Comparison of ENCODE assay signal across 24 cellular contexts in genomic region chr1:202088216-202088615, GRCh38. TPM values are rescaled to one million over a fixed set of nuclear protein-coding genes. Genes with fewer than 3 reads are reported as not detected.
A peak's percentile ranks its signal among the peaks of the same experiment; 100 is the strongest.
DNase-seq lines count a peak whose midpoint lies in the region; ATAC-seq and TF ChIP-seq lines count a peak whose summit lies in the region.
"Had no signal": no experiment of that assay in that cellular context is flagged by ENCODE, and none has a peak within 500 bp of the region (broad histone marks: within the 10 kb centered on the region; RNA-seq: fewer than 3 reads in every experiment).

No MANE protein-coding gene starts in this region.

- CTCF ChIA-PET in WTC11 (lab: Charles Lee) = no interaction called here

- POLR2A ChIA-PET in WTC11 (lab: Charles Lee) = no interaction called here

- no peaks in the 10 kb centered on the region for H3K9me3 Mint-ChIP-seq in WTC11
- H3K9me3 Mint-ChIP-seq in stimulated activated memory B cell treated with anti-CD40 and anti-IgM and Interleukin-4, amounts not matched to agents 10 μg/mL and 1 μg/mL and 100 μg/mL, for 72 hours = no peaks in the 10 kb centered on the region
- H3K9me3 Mint-ChIP-seq: activated naive CD8-positive, alpha-beta T cell treated with anti-CD3 and anti-CD28 coated beads, Interleukin-2, amount 50 U/mL, for 24 hours; activated T-helper 17 cell treated with anti-CD3 and anti-CD28 coated beads, Interleukin-2, amount 50 U/mL, for 72 hours had no signal

- no peaks in the 10 kb centered on the region for H3K9me3 ChIP-seq in liver (ENCODE audit: control insufficient read depth in 4 of 4, low read length in 3 of 4)
- H3K9me3 ChIP-seq: BLaER1, gastrocnemius medialis, left lung, MG63 had no signal

- H3K4me3 ChIP-seq in liver (ENCODE audit: low read depth in 1 of 3, low read length in 3 of 3) = no peak overlapping the region
- no peak overlapping the region for H3K4me3 ChIP-seq in foreskin fibroblast (ENCODE audit: low read depth in 1 of 2, low read length in 2 of 2)
- H3K4me3 ChIP-seq: BLaER1, cardiac muscle cell, gastrocnemius medialis, left lung, MG63 had no signal

- DNase-seq in NCI-H1092 (lab: John Stamatoyannopoulos, UW) = peak; percentile 35
- no peak for DNase-seq in NCI-H1092 treated with DMSO at 0.1 percent for 48 hours (lab: John Stamatoyannopoulos, UW)
- no peak for DNase-seq in WTC11 (ENCODE audit: low spot score)
- no peak for DNase-seq in foreskin fibroblast
- DNase-seq in RKO (ENCODE audit: low spot score) = no peak
- no peak for DNase-seq in activated effector memory CD4-positive, alpha-beta T cell treated with Interleukin-2 at 50 U/mL for 16 hours
- DNase-seq: 8988T; activated CD4-positive, alpha-beta T cell treated with anti-CD3 and anti-CD28 coated beads for 1 hour; activated CD8-positive, alpha-beta memory T cell treated with anti-CD3 and anti-CD28 coated beads, Interleukin-2, amount 10 ng/mL, durations not matched to agents 7 days and 5 days; activated naive CD8-positive, alpha-beta T cell treated with anti-CD3 and anti-CD28 coated beads, Interleukin-2, amount 50 U/mL, for 24 hours; erythroblast; gastrocnemius medialis; left lung; MG63; NCI-H2081; NCI-H526 treated with DMSO at 0.1 percent for 48 hours; stimulated activated CD4-positive, alpha-beta T cell treated with anti-CD3 and anti-CD28 coated beads, Interleukin-4, amount 100 ng/mL, for 4 hours; T1000 had no signal

- no peak overlapping the region for H3K27ac ChIP-seq in liver (ENCODE audit: low read depth in 1 of 2, low read length in 2 of 2)
- H3K27ac ChIP-seq: BLaER1, cardiac muscle cell, gastrocnemius medialis, left lung, parathyroid adenoma had no signal

- H3K27me3 Mint-ChIP-seq in WTC11 (ENCODE audit: low read depth) = no peaks in the 10 kb centered on the region
- H3K27me3 Mint-ChIP-seq in stimulated activated memory B cell treated with anti-CD40 and anti-IgM and Interleukin-4, amounts not matched to agents 10 μg/mL and 1 μg/mL and 100 μg/mL, for 72 hours = peaks cover 46% of the 10 kb centered on the region
- H3K27me3 Mint-ChIP-seq: activated naive CD8-positive, alpha-beta T cell treated with anti-CD3 and anti-CD28 coated beads, Interleukin-2, amount 50 U/mL, for 24 hours had no signal

- no peak overlapping the region for H3K9ac ChIP-seq in liver (ENCODE audit: low read depth in 1 of 2, low read length in 2 of 2)
- H3K9ac ChIP-seq: BLaER1, parathyroid adenoma had no signal

- no peaks in the 10 kb centered on the region for H3K36me3 Mint-ChIP-seq in WTC11
- H3K36me3 Mint-ChIP-seq in stimulated activated memory B cell treated with anti-CD40 and anti-IgM and Interleukin-4, amounts not matched to agents 10 μg/mL and 1 μg/mL and 100 μg/mL, for 72 hours = no peaks in the 10 kb centered on the region
- H3K36me3 Mint-ChIP-seq: activated CD8-positive, alpha-beta memory T cell treated with anti-CD3 and anti-CD28 coated beads, Interleukin-2, amount 10 ng/mL, durations not matched to agents 7 days and 5 days had no signal

- H3K4me3 Mint-ChIP-seq in WTC11 = no peak overlapping the region
- H3K4me3 Mint-ChIP-seq in stimulated activated memory B cell treated with anti-CD40 and anti-IgM and Interleukin-4, amounts not matched to agents 10 μg/mL and 1 μg/mL and 100 μg/mL, for 72 hours = no peak overlapping the region
- H3K4me3 Mint-ChIP-seq: activated CD8-positive, alpha-beta memory T cell treated with anti-CD3 and anti-CD28 coated beads, Interleukin-2, amount 10 ng/mL, durations not matched to agents 7 days and 5 days; activated naive CD8-positive, alpha-beta T cell treated with anti-CD3 and anti-CD28 coated beads, Interleukin-2, amount 50 U/mL, for 24 hours; activated T-helper 17 cell treated with anti-CD3 and anti-CD28 coated beads, Interleukin-2, amount 50 U/mL, for 72 hours had no signal

- H3K4me1 Mint-ChIP-seq in WTC11 = peaks cover 43% of the 10 kb centered on the region
- no peaks in the 10 kb centered on the region for H3K4me1 Mint-ChIP-seq in stimulated activated memory B cell treated with anti-CD40 and anti-IgM and Interleukin-4, amounts not matched to agents 10 μg/mL and 1 μg/mL and 100 μg/mL, for 72 hours
- H3K4me1 Mint-ChIP-seq: activated CD8-positive, alpha-beta memory T cell treated with anti-CD3 and anti-CD28 coated beads, Interleukin-2, amount 10 ng/mL, durations not matched to agents 7 days and 5 days; activated naive CD8-positive, alpha-beta T cell treated with anti-CD3 and anti-CD28 coated beads, Interleukin-2, amount 50 U/mL, for 24 hours; activated T-helper 17 cell treated with anti-CD3 and anti-CD28 coated beads, Interleukin-2, amount 50 U/mL, for 72 hours had no signal

- no peaks in the 10 kb centered on the region for H3K27me3 ChIP-seq in liver (ENCODE audit: control insufficient read depth in 4 of 4, insufficient read depth in 4 of 4, low read length in 3 of 4)
- H3K27me3 ChIP-seq: BLaER1, cardiac muscle cell, gastrocnemius medialis, left lung, MG63 had no signal

- TF ChIP-seq CTCF in WTC11 (IDR thresholded peaks at IDR 0.05) (no peak), liver (IDR thresholded peaks at IDR 0.05; ENCODE audit: low read depth, low read length, missing input control) (no peak), foreskin fibroblast (IDR thresholded peaks at IDR 0.05; ENCODE audit: low read depth, low read length) (no peak)

- WGBS in liver = 32% methylated on average over 3 of the region's 3 CpGs

- peaks cover 0 to 8% (median 5%) of the 10 kb centered on the region in 4 donors for H3K4me1 ChIP-seq in liver (ENCODE audit: control insufficient read depth in 4 of 4, insufficient read depth in 4 of 4, low read length in 3 of 4)
- H3K4me1 ChIP-seq: BLaER1, gastrocnemius medialis, left lung, parathyroid adenoma had no signal

- H3K36me3 ChIP-seq in liver (ENCODE audit: control insufficient read depth in 4 of 4, insufficient read depth in 3 of 4, low read depth in 1 of 4, low read length in 3 of 4) = no peaks in the 10 kb centered on the region
- H3K36me3 ChIP-seq: BLaER1, cardiac muscle cell, gastrocnemius medialis, left lung, MG63 had no signal

- peak; percentile 25 to 58 for TF ChIP-seq RAD21 in liver (IDR thresholded peaks at IDR 0.05)

- ATAC-seq in WTC11 = no peak
- peak; percentile 5 for ATAC-seq in stimulated activated memory B cell treated with anti-CD40 and anti-IgM and Interleukin-4, amounts not matched to agents 10 μg/mL and 1 μg/mL and 100 μg/mL, for 72 hours
- ATAC-seq: activated CD8-positive, alpha-beta memory T cell treated with anti-CD3 and anti-CD28 coated beads, Interleukin-2, amount 10 ng/mL, durations not matched to agents 7 days and 5 days; activated naive CD8-positive, alpha-beta T cell treated with anti-CD3 and anti-CD28 coated beads, Interleukin-2, amount 50 U/mL, for 24 hours; activated T-helper 17 cell treated with anti-CD3 and anti-CD28 coated beads, Interleukin-2, amount 50 U/mL, for 72 hours; gastrocnemius medialis; left lung had no signal

- peak overlapping the region; percentile 26 for H3K27ac Mint-ChIP-seq in WTC11
- H3K27ac Mint-ChIP-seq in stimulated activated memory B cell treated with anti-CD40 and anti-IgM and Interleukin-4, amounts not matched to agents 10 μg/mL and 1 μg/mL and 100 μg/mL, for 72 hours = no peak overlapping the region
- H3K27ac Mint-ChIP-seq: activated CD8-positive, alpha-beta memory T cell treated with anti-CD3 and anti-CD28 coated beads, Interleukin-2, amount 10 ng/mL, durations not matched to agents 7 days and 5 days; activated naive CD8-positive, alpha-beta T cell treated with anti-CD3 and anti-CD28 coated beads, Interleukin-2, amount 50 U/mL, for 24 hours; activated T-helper 17 cell treated with anti-CD3 and anti-CD28 coated beads, Interleukin-2, amount 50 U/mL, for 72 hours had no signal

TF ChIP-seq in WTC11, 78 proteins besides CTCF, POLR2A, EP300 and RAD21 (continues in another document):
- TF ChIP-seq, protein P1, sequence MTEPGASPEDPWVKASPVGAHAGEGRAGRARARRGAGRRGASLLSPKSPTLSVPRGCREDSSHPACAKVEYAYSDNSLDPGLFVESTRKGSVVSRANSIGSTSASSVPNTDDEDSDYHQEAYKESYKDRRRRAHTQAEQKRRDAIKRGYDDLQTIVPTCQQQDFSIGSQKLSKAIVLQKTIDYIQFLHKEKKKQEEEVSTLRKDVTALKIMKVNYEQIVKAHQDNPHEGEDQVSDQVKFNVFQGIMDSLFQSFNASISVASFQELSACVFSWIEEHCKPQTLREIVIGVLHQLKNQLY (CRISPR knock-in tag; IDR thresholded peaks at IDR 0.05) = no peak
- TF ChIP-seq EMX1 (CRISPR knock-in tag; IDR thresholded peaks at IDR 0.05) = no peak
- no peak for TF ChIP-seq GTF2I (CRISPR knock-in tag; conservative IDR thresholded peaks at IDR 0.05)
- no peak for TF ChIP-seq RELA (CRISPR knock-in tag; IDR thresholded peaks at IDR 0.05; ENCODE audit: borderline replicate concordance)
- TF ChIP-seq FOXJ3 (CRISPR knock-in tag; IDR thresholded peaks at IDR 0.05; ENCODE audit: borderline replicate concordance) = no peak
- no peak for TF ChIP-seq TCF7 (CRISPR knock-in tag; IDR thresholded peaks at IDR 0.05; ENCODE audit: low read depth)
- TF ChIP-seq ZNF121 (CRISPR knock-in tag; IDR thresholded peaks at IDR 0.05) = no peak

TF ChIP-seq in liver, 16 proteins besides CTCF, POLR2A, EP300 and RAD21 (continues in another document):
- TF ChIP-seq, protein P2, sequence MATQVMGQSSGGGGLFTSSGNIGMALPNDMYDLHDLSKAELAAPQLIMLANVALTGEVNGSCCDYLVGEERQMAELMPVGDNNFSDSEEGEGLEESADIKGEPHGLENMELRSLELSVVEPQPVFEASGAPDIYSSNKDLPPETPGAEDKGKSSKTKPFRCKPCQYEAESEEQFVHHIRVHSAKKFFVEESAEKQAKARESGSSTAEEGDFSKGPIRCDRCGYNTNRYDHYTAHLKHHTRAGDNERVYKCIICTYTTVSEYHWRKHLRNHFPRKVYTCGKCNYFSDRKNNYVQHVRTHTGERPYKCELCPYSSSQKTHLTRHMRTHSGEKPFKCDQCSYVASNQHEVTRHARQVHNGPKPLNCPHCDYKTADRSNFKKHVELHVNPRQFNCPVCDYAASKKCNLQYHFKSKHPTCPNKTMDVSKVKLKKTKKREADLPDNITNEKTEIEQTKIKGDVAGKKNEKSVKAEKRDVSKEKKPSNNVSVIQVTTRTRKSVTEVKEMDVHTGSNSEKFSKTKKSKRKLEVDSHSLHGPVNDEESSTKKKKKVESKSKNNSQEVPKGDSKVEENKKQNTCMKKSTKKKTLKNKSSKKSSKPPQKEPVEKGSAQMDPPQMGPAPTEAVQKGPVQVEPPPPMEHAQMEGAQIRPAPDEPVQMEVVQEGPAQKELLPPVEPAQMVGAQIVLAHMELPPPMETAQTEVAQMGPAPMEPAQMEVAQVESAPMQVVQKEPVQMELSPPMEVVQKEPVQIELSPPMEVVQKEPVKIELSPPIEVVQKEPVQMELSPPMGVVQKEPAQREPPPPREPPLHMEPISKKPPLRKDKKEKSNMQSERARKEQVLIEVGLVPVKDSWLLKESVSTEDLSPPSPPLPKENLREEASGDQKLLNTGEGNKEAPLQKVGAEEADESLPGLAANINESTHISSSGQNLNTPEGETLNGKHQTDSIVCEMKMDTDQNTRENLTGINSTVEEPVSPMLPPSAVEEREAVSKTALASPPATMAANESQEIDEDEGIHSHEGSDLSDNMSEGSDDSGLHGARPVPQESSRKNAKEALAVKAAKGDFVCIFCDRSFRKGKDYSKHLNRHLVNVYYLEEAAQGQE (IDR thresholded peaks at IDR 0.05) = no peak

RNA-seq across cellular contexts. Expression of gene GPR37L1, which starts 34.5 kb away (rescaled TPM):
- 0.07 to 0.16 TPM (median 0.09 TPM) in 3 replicates for total RNA-seq in WTC11 (2021)
- total RNA-seq in liver = under 1 TPM in 1 of 2 donors, not detected in 1; under 0.01 TPM
- polyA plus RNA-seq in liver = under 1 TPM; 0.02 to 0.04 TPM
- total RNA-seq: activated CD8-positive, alpha-beta memory T cell treated with anti-CD3 and anti-CD28 coated beads, Interleukin-2, amount 10 ng/mL, durations not matched to agents 7 days and 5 days; activated T-helper 17 cell treated with anti-CD3 and anti-CD28 coated beads, Interleukin-2, amount 50 U/mL, for 72 hours; cardiac muscle cell had no signal
- polyA plus RNA-seq: cardiac muscle cell had no signal

RNA-seq across cellular contexts. Expression of gene ARL8A, which starts 56.3 kb away (rescaled TPM):
- total RNA-seq in WTC11 (2021) = 47.2 to 58.5 TPM (median 50.9 TPM) in 3 replicates
- 10 to 100 TPM in 1 of 2 donors, 1 to 10 TPM in 1; 8.4 to 21.8 TPM for total RNA-seq in liver
- polyA plus RNA-seq in liver = 10 to 100 TPM; 18.5 to 25.7 TPM
